In genomic region chr1:204442376-204443259, GRCh38 we compare ENCODE assay signal across 12 cellular contexts. TPM values are rescaled to one million over a fixed set of nuclear protein-coding genes. Genes with fewer than 3 reads are reported as not detected.
A peak's percentile ranks its signal among the peaks of the same experiment; 100 is the strongest.
DNase-seq lines count a peak whose midpoint lies in the region; ATAC-seq and TF ChIP-seq lines count a peak whose summit lies in the region.
"Had no signal": no experiment of that assay in that cellular context is flagged by ENCODE, and none has a peak within 500 bp of the region (broad histone marks: within the 10 kb centered on the region; RNA-seq: fewer than 3 reads in every experiment).

No MANE protein-coding gene starts in this region.

- no peaks in the 10 kb centered on the region for H3K27me3 Mint-ChIP-seq in CD8-positive, alpha-beta T cell (ENCODE audit: low read depth)
- H3K27me3 Mint-ChIP-seq: progenitor cell of endocrine pancreas had no signal

- no peak overlapping the region for H4K5ac ChIP-seq in IMR-90 (ENCODE audit: low read depth, low read length)

- H3K9me3 ChIP-seq in IMR-90 (ENCODE audit: control insufficient read depth, insufficient read depth, low read length) (no peaks in the 10 kb centered on the region), adipocyte (ENCODE audit: control insufficient read depth, low read length) (no peaks in the 10 kb centered on the region), right atrium auricular region (no peaks in the 10 kb centered on the region), smooth muscle cell (replicated peaks; ENCODE audit: low read depth) (no peaks in the 10 kb centered on the region)
- no peaks in the 10 kb centered on the region for H3K9me3 ChIP-seq in CD8-positive, alpha-beta T cell (ENCODE audit: low read length)
- H3K9me3 ChIP-seq: BLaER1 treated with 17β-estradiol and CSF1 and Interleukin-3, amounts not matched to agents 10 nM and 100 nM had no signal

- dilution Hi-C loops in IMR-90 (cut with HindIII; ENCODE audit: low sequenced_read_pairs, unreplicated experiment): no loop called here

- CTCF ChIA-PET in IMR-90 (lab: Yijun Ruan, JAX): interaction anchor here (1.4 to 1.5 kb wide), 2 partner anchors 12 to 61 kb away, joined by 3 to 6 read pairs; no protein-coding TSS in a partner anchor
- CTCF ChIA-PET in CD8-positive, alpha-beta T cell (lab: Charles Lee): interaction anchor here (1.0 to 47.3 kb wide), 4 partner anchors 12 to 59 kb away, joined by 3 to 1205 read pairs (median 16); partner anchors contain the start of genes MDM4 and PIK3C2B

- H2BK20ac ChIP-seq in IMR-90 (ENCODE audit: low read depth, low read length): no peak overlapping the region

- no peak overlapping the region for H3K4ac ChIP-seq in IMR-90 (ENCODE audit: low read depth, low read length)

- 79% methylated on average over 3 of the region's 13 CpGs; no CpG with 5 or more reads in 1 of the 2 experiments for WGBS in IMR-90 (ENCODE audit: extremely low coverage in 2 of 2, insufficient read length in 1 of 2), 2 experiments
- WGBS in smooth muscle cell (ENCODE audit: low lambda C conversion rate): 95% methylated on average over 13 of the region's 13 CpGs

- no peaks in the 10 kb centered on the region for H3K79me2 ChIP-seq in smooth muscle cell (ENCODE audit: low read depth)

- no peak overlapping the region for H4K8ac ChIP-seq in IMR-90 (ENCODE audit: low read depth in 2 of 2, low read length in 2 of 2)

- peaks cover 87% of the 10 kb centered on the region for H3K36me3 Mint-ChIP-seq in CD8-positive, alpha-beta T cell

- no peak for TF ChIP-seq RAD21 in IMR-90 (IDR thresholded peaks at IDR 0.05; ENCODE audit: low read length)

- H3K4me2 ChIP-seq in IMR-90 (ENCODE audit: low read depth, low read length): no peak overlapping the region
- H3K4me2 ChIP-seq in smooth muscle cell: no peak overlapping the region
- H3K4me2 ChIP-seq: BLaER1 treated with 17β-estradiol and CSF1 and Interleukin-3, amounts not matched to agents 10 nM and 100 nM had no signal

- no peak overlapping the region for H3K4me3 ChIP-seq in IMR-90 (ENCODE audit: insufficient read depth, low read depth, low read length)
- H3K4me3 ChIP-seq in adipocyte (ENCODE audit: low read length): peak overlapping the region; percentile 28
- no peak overlapping the region for H3K4me3 ChIP-seq in right atrium auricular region
- no peak overlapping the region for H3K4me3 ChIP-seq in smooth muscle cell
- H3K4me3 ChIP-seq in CD8-positive, alpha-beta T cell (ENCODE audit: low read depth, low read length): no peak overlapping the region
- H3K4me3 ChIP-seq: BLaER1 treated with 17β-estradiol and CSF1 and Interleukin-3, amounts not matched to agents 10 nM and 100 nM had no signal

- ATAC-seq in IMR-90 (ENCODE audit: low read depth) (no peak), GM19023 (IDR thresholded peaks at IDR 0.05; ENCODE audit: unreplicated experiment) (no peak)
- no peak for ATAC-seq in CD8-positive, alpha-beta T cell

- intact Hi-C loops in IMR-90 (cut with micrococcal nuclease): no loop called here
- intact Hi-C loops in CD8-positive, alpha-beta T cell (cut with DNase I, micrococcal nuclease): no loop called here

- DNase-seq in IMR-90: no peak
- peak; percentile 37 for DNase-seq in adipocyte (ENCODE audit: low read depth)
- DNase-seq in right atrium auricular region (ENCODE audit: low spot score): no peak
- no peak for DNase-seq in smooth muscle cell (lab: John Stamatoyannopoulos, UW; ENCODE audit: unreplicated experiment)
- no peak for DNase-seq in NCI-H1930 (lab: John Stamatoyannopoulos, UW)
- no peak for DNase-seq in CD8-positive, alpha-beta T cell
- no peak for DNase-seq in T-helper 1 cell
- DNase-seq: activated CD4-positive, alpha-beta T cell treated with anti-CD3 and anti-CD28 coated beads for 48 hours; NCI-H526 treated with DMSO at 0.1 percent for 48 hours had no signal

- H3K36me3 ChIP-seq in IMR-90 (ENCODE audit: control insufficient read depth, insufficient read depth, low read length): peaks cover 23% of the 10 kb centered on the region
- peaks cover 28% of the 10 kb centered on the region for H3K36me3 ChIP-seq in adipocyte (ENCODE audit: control insufficient read depth, insufficient read depth, low read length, severe bottlenecking)
- H3K36me3 ChIP-seq in right atrium auricular region: peaks cover 69% of the 10 kb centered on the region
- H3K36me3 ChIP-seq in smooth muscle cell (ENCODE audit: low read depth): no peaks in the 10 kb centered on the region
- peaks cover 47% of the 10 kb centered on the region for H3K36me3 ChIP-seq in CD8-positive, alpha-beta T cell (ENCODE audit: insufficient read depth, low read length)

- H3K4me3 Mint-ChIP-seq in CD8-positive, alpha-beta T cell: no peak overlapping the region

- H3K23ac ChIP-seq in IMR-90 (ENCODE audit: low read depth, low read length): no peak overlapping the region

- H3K27ac ChIP-seq in IMR-90 (ENCODE audit: insufficient read depth, low read length) (no peak overlapping the region), right atrium auricular region (peak overlapping the region; percentile 25 to 51), smooth muscle cell (ENCODE audit: low read depth) (peak overlapping the region; percentile 92)
- H3K27ac ChIP-seq in CD8-positive, alpha-beta T cell (ENCODE audit: low read depth, low read length): no peak overlapping the region
- H3K27ac ChIP-seq: BLaER1 treated with 17β-estradiol and CSF1 and Interleukin-3, amounts not matched to agents 10 nM and 100 nM had no signal

- no peak overlapping the region for H2AK5ac ChIP-seq in IMR-90 (ENCODE audit: low read depth, low read length)

- no peak overlapping the region for H4K91ac ChIP-seq in IMR-90 (ENCODE audit: insufficient read depth, low read depth, low read length)

- H3K27ac Mint-ChIP-seq in CD8-positive, alpha-beta T cell: no peak overlapping the region
- H3K27ac Mint-ChIP-seq: progenitor cell of endocrine pancreas had no signal

- no TSS peak for BruUV-seq in IMR-90 (replicated peaks; lab: Mats Ljungman, UMichigan)

- H3K27me3 ChIP-seq in IMR-90 (ENCODE audit: control insufficient read depth, insufficient read depth, low read length) (no peaks in the 10 kb centered on the region), adipocyte (replicated peaks; ENCODE audit: control insufficient read depth, insufficient read depth, low read length) (no peaks in the 10 kb centered on the region), right atrium auricular region (no peaks in the 10 kb centered on the region), smooth muscle cell (ENCODE audit: low read depth) (no peaks in the 10 kb centered on the region)
- H3K27me3 ChIP-seq in CD8-positive, alpha-beta T cell (ENCODE audit: insufficient read depth, low read length): no peaks in the 10 kb centered on the region
- H3K27me3 ChIP-seq: BLaER1 treated with 17β-estradiol and CSF1 and Interleukin-3, amounts not matched to agents 10 nM and 100 nM had no signal

- H3K14ac ChIP-seq in IMR-90 (replicated peaks; ENCODE audit: low read depth, low read length): no peak overlapping the region

- H3K4me1 ChIP-seq in IMR-90 (ENCODE audit: control insufficient read depth, insufficient read depth, low read length) (peaks cover 9% of the 10 kb centered on the region), adipocyte (ENCODE audit: control insufficient read depth, insufficient read depth, low read length) (peaks cover 44% of the 10 kb centered on the region), right atrium auricular region (peaks cover 0 to 65% of the 10 kb centered on the region in 2 donors), smooth muscle cell (ENCODE audit: low read depth) (peaks cover 7% of the 10 kb centered on the region)
- peaks cover 8% of the 10 kb centered on the region for H3K4me1 ChIP-seq in CD8-positive, alpha-beta T cell (ENCODE audit: insufficient read depth, low read length)

- peaks cover 4% of the 10 kb centered on the region for H3K4me1 Mint-ChIP-seq in CD8-positive, alpha-beta T cell (ENCODE audit: low read depth)

- peaks cover 21% of the 10 kb centered on the region for H3F3A ChIP-seq in smooth muscle cell (ENCODE audit: low read depth)

- H2AFZ ChIP-seq in IMR-90 (replicated peaks; ENCODE audit: low read length, poor library complexity) (no peak overlapping the region), smooth muscle cell (ENCODE audit: low read depth) (no peak overlapping the region)

- no peaks in the 10 kb centered on the region for H3K9me3 Mint-ChIP-seq in CD8-positive, alpha-beta T cell

- H3K9me1 ChIP-seq in IMR-90 (ENCODE audit: insufficient read depth, low read length): peaks cover 2% of the 10 kb centered on the region; the same call in 1 of the 2 replicates

- no peak overlapping the region for H2BK120ac ChIP-seq in IMR-90 (ENCODE audit: low read depth, low read length)

- no peak overlapping the region for H2AK9ac ChIP-seq in IMR-90 (replicated peaks; ENCODE audit: low read depth, low read length, poor library complexity)

- TF ChIP-seq CTCF in IMR-90 (conservative IDR thresholded peaks at IDR 0.05; ENCODE audit: low read depth, low read length): no peak
- no peak for TF ChIP-seq CTCF in right atrium auricular region (IDR thresholded peaks at IDR 0.05)
- no peak for TF ChIP-seq CTCF in smooth muscle cell (IDR thresholded peaks at IDR 0.05; ENCODE audit: borderline replicate concordance, insufficient read depth, poor library complexity, severe bottlenecking)
- TF ChIP-seq CTCF in CD8-positive, alpha-beta T cell (IDR thresholded peaks at IDR 0.05): no peak

- POLR2A ChIA-PET in IMR-90 (lab: Charles Lee; ENCODE audit: unreplicated experiment): no interaction called here
- POLR2A ChIA-PET in CD8-positive, alpha-beta T cell (lab: Charles Lee): interaction anchor here (0.8 to 1.3 kb wide), 3 partner anchors 53 to 107 kb away, joined by 3 to 5 read pairs (median 4); partner anchors contain the start of gene PIK3C2B

- no peaks in the 10 kb centered on the region for H3K79me1 ChIP-seq in IMR-90 (ENCODE audit: low read depth in 1 of 2, low read length in 2 of 2)

- H2BK5ac ChIP-seq in IMR-90 (ENCODE audit: low read depth, low read length, poor library complexity, severe bottlenecking): no peak overlapping the region

- H4K20me1 ChIP-seq in IMR-90 (ENCODE audit: insufficient read depth, low read length) (no peaks in the 10 kb centered on the region; the same call in none of the 2 replicates), smooth muscle cell (ENCODE audit: low read depth) (peaks cover 4% of the 10 kb centered on the region)

- TF ChIP-seq POLR2A in IMR-90 (IDR thresholded peaks at IDR 0.05; ENCODE audit: low read depth, low read length): no peak

- in situ Hi-C loops in IMR-90 (cut with MboI; ENCODE audit: low sequenced_read_pairs): no loop called here

- H2BK15ac ChIP-seq in IMR-90 (ENCODE audit: low read depth, low read length): no peak overlapping the region

- no peak overlapping the region for H3K18ac ChIP-seq in IMR-90 (ENCODE audit: low read depth, low read length)

- H3K9ac ChIP-seq in IMR-90 (ENCODE audit: low read depth, low read length) (no peak overlapping the region), adipocyte (ENCODE audit: low read length) (peak overlapping the region; percentile 76), smooth muscle cell (ENCODE audit: low read depth) (peak overlapping the region; percentile 36)

- no peak overlapping the region for H3K56ac ChIP-seq in IMR-90 (ENCODE audit: extremely low read depth, insufficient read depth, low read length)

RNA-seq across cellular contexts. Expression of gene PPP1R15B, which starts 31.0 kb away (rescaled TPM):
- total RNA-seq in IMR-90 (2012; rRNA removed) (14.9 and 20.3 TPM in 2 replicates), right atrium auricular region (10 to 100 TPM; 27.3 to 30.9 TPM), smooth muscle cell (68.1 and 74.8 TPM in 2 replicates)
- polyA plus RNA-seq in IMR-90 (2012; rRNA removed) (14.4 and 15.0 TPM in 2 replicates), smooth muscle cell (24.1 and 25.0 TPM in 2 replicates)
- polyA plus RNA-seq in IMR-90 (2012; cell fraction: cytosol; rRNA removed): 8.7 and 10.7 TPM in 2 replicates
- 6.9 and 17.1 TPM in 2 replicates for polyA plus RNA-seq in IMR-90 (2012; cell fraction: nucleus; rRNA removed; ENCODE audit: low replicate concordance)
- 100 to 1,000 TPM; 144 to 146 TPM for total RNA-seq in CD8-positive, alpha-beta T cell

RNA-seq across cellular contexts. Expression of gene PIK3C2B, which starts 52.0 kb away (rescaled TPM):
- total RNA-seq in IMR-90 (2012; rRNA removed): 1.1 and 2.8 TPM in 2 replicates
- polyA plus RNA-seq in IMR-90 (2012; rRNA removed): 2.9 and 4.3 TPM in 2 replicates
- 1.6 and 3.2 TPM in 2 replicates for polyA plus RNA-seq in IMR-90 (2012; cell fraction: cytosol; rRNA removed)
- 5.1 and 6.9 TPM in 2 replicates for polyA plus RNA-seq in IMR-90 (2012; cell fraction: nucleus; rRNA removed; ENCODE audit: low replicate concordance)
- 10 to 100 TPM; 13.1 to 19.4 TPM for total RNA-seq in right atrium auricular region
- total RNA-seq in smooth muscle cell: 9.5 and 11.5 TPM in 2 replicates
- polyA plus RNA-seq in smooth muscle cell: 3.0 and 5.0 TPM in 2 replicates
- total RNA-seq in CD8-positive, alpha-beta T cell: 10 to 100 TPM; 32.2 to 32.6 TPM

Comparison
In these comparisons a context has a peak if more than half of its experiments do, and no peak if none do; other contexts are left out.
1. H3K27ac ChIP-seq: peak in right atrium auricular region (2 of 2) and smooth muscle cell (single experiment); none in IMR-90 (single experiment) and CD8-positive, alpha-beta T cell (single experiment).